1 cellular context compared by ENCODE assay signal in the genomic region with DNA sequence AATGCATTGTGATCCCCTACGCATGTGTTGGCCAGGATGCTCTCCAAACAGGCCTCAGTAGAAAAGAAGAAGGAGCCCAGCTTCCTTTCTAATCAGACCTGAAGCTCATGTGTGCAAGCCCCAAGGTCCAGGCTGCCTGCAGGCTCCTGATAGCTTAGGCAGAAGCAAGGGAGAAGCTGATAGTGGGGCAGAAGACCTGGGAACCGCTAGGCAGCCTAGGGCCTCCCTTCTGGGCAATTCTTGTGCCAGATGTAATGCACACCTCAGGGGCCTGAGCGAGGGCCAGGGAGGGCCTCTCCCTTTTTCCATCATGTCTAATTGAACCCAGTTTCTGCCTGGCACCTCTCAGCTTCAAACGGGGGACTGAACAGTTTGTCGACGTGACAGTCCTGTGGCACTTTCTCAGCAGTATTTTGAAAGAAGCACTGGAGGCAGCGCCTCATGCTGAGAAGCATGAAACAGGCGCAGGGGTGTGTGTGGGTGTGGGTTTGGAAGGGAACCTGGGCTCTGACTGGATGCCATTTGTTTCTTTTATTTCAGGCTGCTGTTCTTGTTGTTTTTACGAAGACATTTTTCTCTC.
TF ChIP-seq lines count a peak whose summit lies in the region.

No MANE protein-coding gene starts in this region.

TF ChIP-seq in GM23338, 12 proteins besides CTCF, POLR2A, EP300 and RAD21 (continued from another document):
- TF ChIP-seq, protein P1, sequence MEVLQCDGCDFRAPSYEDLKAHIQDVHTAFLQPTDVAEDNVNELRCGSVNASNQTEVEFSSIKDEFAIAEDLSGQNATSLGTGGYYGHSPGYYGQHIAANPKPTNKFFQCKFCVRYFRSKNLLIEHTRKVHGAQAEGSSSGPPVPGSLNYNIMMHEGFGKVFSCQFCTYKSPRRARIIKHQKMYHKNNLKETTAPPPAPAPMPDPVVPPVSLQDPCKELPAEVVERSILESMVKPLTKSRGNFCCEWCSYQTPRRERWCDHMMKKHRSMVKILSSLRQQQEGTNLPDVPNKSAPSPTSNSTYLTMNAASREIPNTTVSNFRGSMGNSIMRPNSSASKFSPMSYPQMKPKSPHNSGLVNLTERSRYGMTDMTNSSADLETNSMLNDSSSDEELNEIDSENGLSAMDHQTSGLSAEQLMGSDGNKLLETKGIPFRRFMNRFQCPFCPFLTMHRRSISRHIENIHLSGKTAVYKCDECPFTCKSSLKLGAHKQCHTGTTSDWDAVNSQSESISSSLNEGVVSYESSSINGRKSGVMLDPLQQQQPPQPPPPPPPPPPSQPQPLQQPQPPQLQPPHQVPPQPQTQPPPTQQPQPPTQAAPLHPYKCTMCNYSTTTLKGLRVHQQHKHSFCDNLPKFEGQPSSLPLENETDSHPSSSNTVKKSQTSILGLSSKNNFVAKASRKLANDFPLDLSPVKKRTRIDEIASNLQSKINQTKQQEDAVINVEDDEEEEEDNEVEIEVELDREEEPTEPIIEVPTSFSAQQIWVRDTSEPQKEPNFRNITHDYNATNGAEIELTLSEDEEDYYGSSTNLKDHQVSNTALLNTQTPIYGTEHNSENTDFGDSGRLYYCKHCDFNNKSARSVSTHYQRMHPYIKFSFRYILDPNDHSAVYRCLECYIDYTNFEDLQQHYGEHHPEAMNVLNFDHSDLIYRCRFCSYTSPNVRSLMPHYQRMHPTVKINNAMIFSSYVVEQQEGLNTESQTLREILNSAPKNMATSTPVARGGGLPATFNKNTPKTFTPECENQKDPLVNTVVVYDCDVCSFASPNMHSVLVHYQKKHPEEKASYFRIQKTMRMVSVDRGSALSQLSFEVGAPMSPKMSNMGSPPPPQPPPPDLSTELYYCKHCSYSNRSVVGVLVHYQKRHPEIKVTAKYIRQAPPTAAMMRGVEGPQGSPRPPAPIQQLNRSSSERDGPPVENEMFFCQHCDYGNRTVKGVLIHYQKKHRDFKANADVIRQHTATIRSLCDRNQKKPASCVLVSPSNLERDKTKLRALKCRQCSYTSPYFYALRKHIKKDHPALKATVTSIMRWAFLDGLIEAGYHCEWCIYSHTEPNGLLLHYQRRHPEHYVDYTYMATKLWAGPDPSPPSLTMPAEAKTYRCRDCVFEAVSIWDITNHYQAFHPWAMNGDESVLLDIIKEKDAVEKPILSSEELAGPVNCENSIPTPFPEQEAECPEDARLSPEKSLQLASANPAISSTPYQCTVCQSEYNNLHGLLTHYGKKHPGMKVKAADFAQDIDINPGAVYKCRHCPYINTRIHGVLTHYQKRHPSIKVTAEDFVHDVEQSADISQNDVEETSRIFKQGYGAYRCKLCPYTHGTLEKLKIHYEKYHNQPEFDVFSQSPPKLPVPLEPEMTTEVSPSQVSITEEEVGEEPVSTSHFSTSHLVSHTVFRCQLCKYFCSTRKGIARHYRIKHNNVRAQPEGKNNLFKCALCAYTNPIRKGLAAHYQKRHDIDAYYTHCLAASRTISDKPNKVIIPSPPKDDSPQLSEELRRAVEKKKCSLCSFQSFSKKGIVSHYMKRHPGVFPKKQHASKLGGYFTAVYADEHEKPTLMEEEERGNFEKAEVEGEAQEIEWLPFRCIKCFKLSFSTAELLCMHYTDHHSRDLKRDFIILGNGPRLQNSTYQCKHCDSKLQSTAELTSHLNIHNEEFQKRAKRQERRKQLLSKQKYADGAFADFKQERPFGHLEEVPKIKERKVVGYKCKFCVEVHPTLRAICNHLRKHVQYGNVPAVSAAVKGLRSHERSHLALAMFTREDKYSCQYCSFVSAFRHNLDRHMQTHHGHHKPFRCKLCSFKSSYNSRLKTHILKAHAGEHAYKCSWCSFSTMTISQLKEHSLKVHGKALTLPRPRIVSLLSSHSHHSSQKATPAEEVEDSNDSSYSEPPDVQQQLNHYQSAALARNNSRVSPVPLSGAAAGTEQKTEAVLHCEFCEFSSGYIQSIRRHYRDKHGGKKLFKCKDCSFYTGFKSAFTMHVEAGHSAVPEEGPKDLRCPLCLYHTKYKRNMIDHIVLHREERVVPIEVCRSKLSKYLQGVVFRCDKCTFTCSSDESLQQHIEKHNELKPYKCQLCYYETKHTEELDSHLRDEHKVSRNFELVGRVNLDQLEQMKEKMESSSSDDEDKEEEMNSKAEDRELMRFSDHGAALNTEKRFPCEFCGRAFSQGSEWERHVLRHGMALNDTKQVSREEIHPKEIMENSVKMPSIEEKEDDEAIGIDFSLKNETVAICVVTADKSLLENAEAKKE (CRISPR knock-in tag; IDR thresholded peaks at IDR 0.05) = no peak
- no peak for TF ChIP-seq EZH2phosphoT487 (IDR thresholded peaks at IDR 0.05; ENCODE audit: unreplicated experiment)
- TF ChIP-seq EZH2 (IDR thresholded peaks at IDR 0.05; ENCODE audit: low read depth, unreplicated experiment) = no peak
- TF ChIP-seq ETS1 (IDR thresholded peaks at IDR 0.05) = no peak
- TF ChIP-seq ZNF114 (CRISPR knock-in tag; IDR thresholded peaks at IDR 0.05) = no peak
- no peak for TF ChIP-seq NANOG (IDR thresholded peaks at IDR 0.05; ENCODE audit: borderline replicate concordance)
- no peak for TF ChIP-seq CREB1 (CRISPR knock-in tag; IDR thresholded peaks at IDR 0.05; ENCODE audit: low read depth)
- no peak for TF ChIP-seq POLR2AphosphoS5 (IDR thresholded peaks at IDR 0.05; ENCODE audit: low read depth)
TF ChIP-seq in GM23338: peak in this region for 0.
